In genomic region chr3:96183871-96184270, GRCh38 we compare ENCODE assay signal across 17 cellular contexts.
DNase-seq lines count a peak whose midpoint lies in the region; ATAC-seq and FAIRE-seq lines count a peak whose summit lies in the region.
"Had no signal": no experiment of that assay in that cellular context is flagged by ENCODE, and none has a peak within 500 bp of the region (broad histone marks: within the 10 kb centered on the region; RNA-seq: fewer than 3 reads in every experiment).

No MANE protein-coding gene starts in this region.

- no peak for ATAC-seq in HG02970 (IDR thresholded peaks at IDR 0.05; ENCODE audit: low FRiP score, unreplicated experiment)
- ATAC-seq: A549; CD8-positive, alpha-beta T cell had no signal

- intact Hi-C loops in cardiac septum (cut with DNase I), result no loop called here

- DNase-seq in DMS53 (lab: John Stamatoyannopoulos, UW), result peak; percentile 38
- peak; percentile 4 for DNase-seq in SW480 (ENCODE audit: low spot score)
- DNase-seq in NCI-H1417 treated with DMSO at 0.1 percent for 48 hours (lab: John Stamatoyannopoulos, UW), result no peak
- no peak for DNase-seq in cardiac septum (ENCODE audit: low spot score)
- DNase-seq: AML-193; Caco-2; Calu3; CD4-positive, alpha-beta T cell; CD8-positive, alpha-beta T cell; DMS79 treated with DMSO at 0.1 percent for 48 hours; GF-D8 had no signal

- FAIRE-seq in endometrium (lab: Jason Lieb, UNC), result peak; percentile 4
- FAIRE-seq: A549, D721Med, GM12891, GM19239 had no signal

Comparison
In these comparisons a context has a peak if more than half of its experiments do, and no peak if none do; other contexts are left out.
1. DNase-seq: peak in DMS53 (single experiment) and SW480 (single experiment); none in NCI-H1417 treated with DMSO at 0.1 percent for 48 hours (single experiment) and cardiac septum (single experiment).